Comparison of ENCODE assay signal across 8 cellular contexts in genomic region chr2:8821276-8822217, GRCh38. TPM values are rescaled to one million over a fixed set of nuclear protein-coding genes. Genes with fewer than 3 reads are reported as not detected.
A peak's percentile ranks its signal among the peaks of the same experiment; 100 is the strongest.
DNase-seq lines count a peak whose midpoint lies in the region; ATAC-seq and TF ChIP-seq lines count a peak whose summit lies in the region.

No MANE protein-coding gene starts in this region.

- H3K4me1 ChIP-seq in lower lobe of right lung: peaks cover 21% of the 10 kb centered on the region
- H3K4me1 ChIP-seq in tibial nerve: peaks cover 0 to 21% (median 8%) of the 10 kb centered on the region in 4 donors

- TF ChIP-seq POLR2A in tibial nerve (IDR thresholded peaks at IDR 0.05): no peak

- peaks cover 59% of the 10 kb centered on the region for H3K36me3 ChIP-seq in lower lobe of right lung
- peaks cover 0 to 52% (median 0%) of the 10 kb centered on the region in 3 donors for H3K36me3 ChIP-seq in tibial nerve

- H3K4me1 Mint-ChIP-seq in activated T-helper 17 cell treated with anti-CD3 and anti-CD28 coated beads, Interleukin-2, amount 50 U/mL, for 72 hours: no peaks in the 10 kb centered on the region
- H3K4me1 Mint-ChIP-seq in natural killer cell: peaks cover 0 to 6% of the 10 kb centered on the region in 2 donors

- DNase-seq in LHCN-M2 (ENCODE audit: low read depth): peak; percentile 38
- DNase-seq in dedifferentiated amniotic fluid mesenchymal stem cell (ENCODE audit: extremely low spot score): peak; percentile 56
- no peak for DNase-seq in lower lobe of right lung
- DNase-seq in tibial nerve (ENCODE audit: low spot score in 2 of 2): peak; percentile 38 to 52
- no peak for DNase-seq in natural killer cell
- DNase-seq in HUDEP-2 (lab: John Stamatoyannopoulos, UW; ENCODE audit: unreplicated experiment in 76 of 76): no peak

- TF ChIP-seq CTCF in lower lobe of right lung (IDR thresholded peaks at IDR 0.05) (no peak), tibial nerve (IDR thresholded peaks at IDR 0.05) (no peak), natural killer cell (IDR thresholded peaks at IDR 0.05) (no peak)

- intact Hi-C loops in lower lobe of right lung (cut with DNase I): no loop called here
- intact Hi-C loops in natural killer cell (cut with micrococcal nuclease): no loop called here

- TF ChIP-seq EP300 in tibial nerve (IDR thresholded peaks at IDR 0.05): peak in 1 of 2 donors; percentile 81

- H3K27me3 ChIP-seq in lower lobe of right lung (ENCODE audit: low read depth) (no peaks in the 10 kb centered on the region), tibial nerve (no peaks in the 10 kb centered on the region)

- no peak overlapping the region for H3K4me3 Mint-ChIP-seq in activated T-helper 17 cell treated with anti-CD3 and anti-CD28 coated beads, Interleukin-2, amount 50 U/mL, for 72 hours
- no peak overlapping the region for H3K4me3 Mint-ChIP-seq in natural killer cell

- H3K4me3 ChIP-seq in lower lobe of right lung: no peak overlapping the region
- H3K4me3 ChIP-seq in tibial nerve: no peak overlapping the region

- peak overlapping the region; percentile 50 for H3K27ac ChIP-seq in lower lobe of right lung
- H3K27ac ChIP-seq in tibial nerve: peak overlapping the region in 2 of 4 donors; percentile 36 to 55

- no peak overlapping the region for H3K27ac Mint-ChIP-seq in activated T-helper 17 cell treated with anti-CD3 and anti-CD28 coated beads, Interleukin-2, amount 50 U/mL, for 72 hours
- peak overlapping the region in 1 of 2 donors; percentile 1 for H3K27ac Mint-ChIP-seq in natural killer cell

- peaks cover 49% of the 10 kb centered on the region for H3K36me3 Mint-ChIP-seq in activated T-helper 17 cell treated with anti-CD3 and anti-CD28 coated beads, Interleukin-2, amount 50 U/mL, for 72 hours (ENCODE audit: low read depth)
- H3K36me3 Mint-ChIP-seq in natural killer cell: peaks cover 10% of the 10 kb centered on the region

- peak; percentile 92 to 94 for ATAC-seq in lower lobe of right lung
- no peak for ATAC-seq in activated T-helper 17 cell treated with anti-CD3 and anti-CD28 coated beads, Interleukin-2, amount 50 U/mL, for 72 hours (replicated peaks)
- ATAC-seq in natural killer cell: no peak
- ATAC-seq in HG02678 (IDR thresholded peaks at IDR 0.05; ENCODE audit: unreplicated experiment): no peak

- H3K9me3 ChIP-seq in lower lobe of right lung: no peaks in the 10 kb centered on the region
- H3K9me3 ChIP-seq in tibial nerve: no peaks in the 10 kb centered on the region

- no peaks in the 10 kb centered on the region for H3K9me3 Mint-ChIP-seq in activated T-helper 17 cell treated with anti-CD3 and anti-CD28 coated beads, Interleukin-2, amount 50 U/mL, for 72 hours
- H3K9me3 Mint-ChIP-seq in natural killer cell: no peaks in the 10 kb centered on the region

- 56 to 69% methylated on average over 8 of the region's 8 CpGs for WGBS in tibial nerve, 2 donors

- H3K27me3 Mint-ChIP-seq in activated T-helper 17 cell treated with anti-CD3 and anti-CD28 coated beads, Interleukin-2, amount 50 U/mL, for 72 hours: no peaks in the 10 kb centered on the region
- no peaks in the 10 kb centered on the region for H3K27me3 Mint-ChIP-seq in natural killer cell (ENCODE audit: low read depth in 2 of 2)

RNA-seq across cellular contexts. Expression of gene KIDINS220, which starts 15.9 kb away (rescaled TPM):
- total RNA-seq in LHCN-M2 (2014; rRNA removed): 35.5 and 43.1 TPM in 2 replicates
- 12.9 TPM for polyA plus RNA-seq in LHCN-M2 (2012)
- 69.3 TPM for total RNA-seq in lower lobe of right lung
- 100 to 1,000 TPM in 3 of 4 donors, 10 to 100 TPM in 1; 80.1 to 131 (median 109) TPM for total RNA-seq in tibial nerve
- 10 to 100 TPM; 28.9 to 31.1 TPM for total RNA-seq in activated T-helper 17 cell treated with anti-CD3 and anti-CD28 coated beads, Interleukin-2, amount 50 U/mL, for 72 hours
- 10 to 100 TPM; 54.1 to 84.2 (median 71.5) TPM for total RNA-seq in natural killer cell

Comparison
In these comparisons a context has a peak if more than half of its experiments do, and no peak if none do; other contexts are left out.
1. DNase-seq: peak in LHCN-M2 (single experiment), dedifferentiated amniotic fluid mesenchymal stem cell (single experiment) and tibial nerve (2 of 2); none in lower lobe of right lung (single experiment), natural killer cell (single experiment) and HUDEP-2 (0 of 76).
2. ATAC-seq: peak in lower lobe of right lung (2 of 2); none in activated T-helper 17 cell treated with anti-CD3 and anti-CD28 coated beads, Interleukin-2, amount 50 U/mL, for 72 hours (single experiment), natural killer cell (0 of 3) and HG02678 (single experiment).